In the genomic region with DNA sequence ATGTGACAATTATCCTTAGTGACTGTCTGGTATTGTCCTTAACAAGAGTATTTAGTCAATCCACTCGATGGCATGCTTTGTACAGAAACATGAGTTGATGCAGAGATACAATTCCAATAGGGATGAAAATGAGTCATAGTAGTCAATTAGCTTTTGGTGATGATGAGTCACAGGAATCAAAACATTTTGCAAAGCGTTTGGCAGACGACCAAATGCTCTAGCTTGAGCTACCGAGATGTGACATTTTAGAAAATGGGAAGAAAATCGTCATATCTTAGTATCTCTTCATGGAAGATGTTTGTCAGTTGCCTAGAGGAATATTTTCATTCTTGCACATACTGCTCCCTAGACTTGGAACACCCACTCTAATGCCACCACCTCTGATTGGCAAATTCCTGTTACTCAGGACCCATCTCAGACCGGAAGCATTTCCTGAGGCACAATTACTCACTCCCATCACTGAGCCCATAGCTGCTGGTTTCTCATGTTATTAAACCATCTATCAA, we compare ENCODE assay signal across 9 cellular contexts.
DNase-seq lines count a peak whose midpoint lies in the region; ATAC-seq and TF ChIP-seq lines count a peak whose summit lies in the region.
"Had no signal": no experiment of that assay in that cellular context is flagged by ENCODE, and none has a peak within 500 bp of the region (broad histone marks: within the 10 kb centered on the region; RNA-seq: fewer than 3 reads in every experiment).

No MANE protein-coding gene starts in this region.

- POLR2A ChIA-PET in activated CD8-positive, alpha-beta T cell treated with anti-CD3 and anti-CD28 coated beads for 36 hours (lab: Charles Lee) = no interaction called here

- H3K9me3 Mint-ChIP-seq in activated CD8-positive, alpha-beta T cell treated with anti-CD3 and anti-CD28 coated beads for 36 hours = peaks cover 1% of the 10 kb centered on the region
- H3K9me3 Mint-ChIP-seq in T-helper 2 cell treated with Interferon-gamma antibody and Interleukin-4, amounts not matched to agents 5 μg/mL and 100 μg/mL, for 36 hours = no peaks in the 10 kb centered on the region

- no peaks in the 10 kb centered on the region for H3K36me3 Mint-ChIP-seq in activated CD8-positive, alpha-beta T cell treated with anti-CD3 and anti-CD28 coated beads for 36 hours (ENCODE audit: low read depth)
- no peaks in the 10 kb centered on the region for H3K36me3 Mint-ChIP-seq in T-helper 2 cell treated with Interferon-gamma antibody and Interleukin-4, amounts not matched to agents 5 μg/mL and 100 μg/mL, for 36 hours (ENCODE audit: low read depth)

- DNase-seq in Daoy (ENCODE audit: low read depth) (peak; percentile 93), NCI-H460 (ENCODE audit: extremely low read depth, low read depth) (peak; percentile 90), cardiac fibroblast (ENCODE audit: low read depth in 2 of 2) (peak; percentile 81 to 92), omental fat pad (ENCODE audit: low spot score) (no peak), cardiac septum (ENCODE audit: low spot score) (no peak)
- DNase-seq in activated CD8-positive, alpha-beta T cell treated with anti-CD3 and anti-CD28 coated beads for 36 hours = no peak
- no peak for DNase-seq in T-helper 2 cell treated with Interferon-gamma antibody and Interleukin-4, amounts not matched to agents 5 μg/mL and 100 μg/mL, for 36 hours (ENCODE audit: low spot score)
- DNase-seq: NCI-H1694 treated with DMSO at 0.1 percent for 48 hours had no signal

- H3K4me3 Mint-ChIP-seq in activated CD8-positive, alpha-beta T cell treated with anti-CD3 and anti-CD28 coated beads for 36 hours = no peak overlapping the region
- no peak overlapping the region for H3K4me3 Mint-ChIP-seq in T-helper 2 cell treated with Interferon-gamma antibody and Interleukin-4, amounts not matched to agents 5 μg/mL and 100 μg/mL, for 36 hours

- intact Hi-C loops in activated CD8-positive, alpha-beta T cell treated with anti-CD3 and anti-CD28 coated beads for 36 hours (cut with micrococcal nuclease) = no loop called here
- intact Hi-C loops in cardiac septum (cut with DNase I) = no loop called here

- peak overlapping the region in 1 of 2 donors; percentile 12 for H3K4me3 ChIP-seq in cardiac fibroblast (replicated peaks in 1 of 2; ENCODE audit: low read depth in 2 of 2, low read length in 2 of 2)

- CTCF ChIA-PET in activated CD8-positive, alpha-beta T cell treated with anti-CD3 and anti-CD28 coated beads for 36 hours (lab: Charles Lee) = interaction anchor here (1.2 kb wide), 1 partner anchor 22 kb away, joined by 4 read pairs; no protein-coding TSS in a partner anchor

- ATAC-seq in omental fat pad (ENCODE audit: low FRiP score) (peak; percentile 32), HG02763 (IDR thresholded peaks at IDR 0.05; ENCODE audit: unreplicated experiment) (no peak)
- ATAC-seq in activated CD8-positive, alpha-beta T cell treated with anti-CD3 and anti-CD28 coated beads for 36 hours = no peak

- no peaks in the 10 kb centered on the region for H3K4me1 Mint-ChIP-seq in activated CD8-positive, alpha-beta T cell treated with anti-CD3 and anti-CD28 coated beads for 36 hours (ENCODE audit: low read depth)
- H3K4me1 Mint-ChIP-seq in T-helper 2 cell treated with Interferon-gamma antibody and Interleukin-4, amounts not matched to agents 5 μg/mL and 100 μg/mL, for 36 hours (ENCODE audit: low read depth) = no peaks in the 10 kb centered on the region

- H3K27me3 Mint-ChIP-seq in activated CD8-positive, alpha-beta T cell treated with anti-CD3 and anti-CD28 coated beads for 36 hours = peaks cover 3% of the 10 kb centered on the region
- peaks cover 7% of the 10 kb centered on the region for H3K27me3 Mint-ChIP-seq in T-helper 2 cell treated with Interferon-gamma antibody and Interleukin-4, amounts not matched to agents 5 μg/mL and 100 μg/mL, for 36 hours (ENCODE audit: low read depth)

- H3K27ac Mint-ChIP-seq in activated CD8-positive, alpha-beta T cell treated with anti-CD3 and anti-CD28 coated beads for 36 hours = no peak overlapping the region
- no peak overlapping the region for H3K27ac Mint-ChIP-seq in T-helper 2 cell treated with Interferon-gamma antibody and Interleukin-4, amounts not matched to agents 5 μg/mL and 100 μg/mL, for 36 hours

- TF ChIP-seq CTCF in cardiac fibroblast (IDR thresholded peaks at IDR 0.05; ENCODE audit: low read depth, low read length) (no peak), omental fat pad (IDR thresholded peaks at IDR 0.05) (no peak)
- TF ChIP-seq CTCF in activated CD8-positive, alpha-beta T cell treated with anti-CD3 and anti-CD28 coated beads for 36 hours (IDR thresholded peaks at IDR 0.05) = no peak

Comparison
In these comparisons a context has a peak if more than half of its experiments do, and no peak if none do; other contexts are left out.
1. DNase-seq: peak in Daoy (single experiment), NCI-H460 (single experiment) and cardiac fibroblast (2 of 2); none in omental fat pad (single experiment), activated CD8-positive, alpha-beta T cell treated with anti-CD3 and anti-CD28 coated beads for 36 hours (single experiment), cardiac septum (single experiment) and T-helper 2 cell treated with Interferon-gamma antibody and Interleukin-4, amounts not matched to agents 5 μg/mL and 100 μg/mL, for 36 hours (single experiment).